Comparison of ENCODE assay signal across 9 cellular contexts in the genomic region with DNA sequence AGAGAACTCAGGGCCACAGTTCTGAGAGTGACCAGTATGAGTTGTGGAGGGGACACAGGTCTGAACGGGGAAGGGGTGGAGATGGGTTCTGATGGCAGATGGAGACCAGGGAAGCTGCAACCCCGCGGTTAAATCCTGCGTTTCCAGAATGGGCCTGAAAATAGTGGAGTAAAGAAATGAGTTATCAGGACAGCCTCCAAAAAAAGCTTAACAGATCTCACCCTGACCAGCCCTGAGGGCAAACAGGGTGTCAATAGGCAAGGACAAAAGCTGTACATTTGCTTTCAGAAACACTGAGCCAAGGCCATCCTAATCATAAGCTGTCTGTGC. TPM values are rescaled to one million over a fixed set of nuclear protein-coding genes. Genes with fewer than 3 reads are reported as not detected.
DNase-seq lines count a peak whose midpoint lies in the region; ATAC-seq and TF ChIP-seq lines count a peak whose summit lies in the region.
"Had no signal": no experiment of that assay in that cellular context is flagged by ENCODE, and none has a peak within 500 bp of the region (broad histone marks: within the 10 kb centered on the region; RNA-seq: fewer than 3 reads in every experiment).

No MANE protein-coding gene starts in this region.

- intact Hi-C loops in tibial artery (cut with DNase I; ENCODE audit: low total_unique reads) = no loop called here

- H3K27me3 Mint-ChIP-seq in activated T-cell treated with anti-CD3 and anti-CD28 coated beads, Interleukin-2, amount 50 U/mL, for 72 hours (ENCODE audit: low read depth) = peaks cover 48% of the 10 kb centered on the region

- H3K27ac Mint-ChIP-seq in activated T-cell treated with anti-CD3 and anti-CD28 coated beads, Interleukin-2, amount 50 U/mL, for 72 hours = no peak overlapping the region

- H3K27ac ChIP-seq in liver (ENCODE audit: low read depth in 1 of 2, low read length in 2 of 2) = no peak overlapping the region
- H3K27ac ChIP-seq in tibial artery = peak overlapping the region; percentile 83 to 88

- H3K4me1 ChIP-seq in adipocyte (ENCODE audit: control insufficient read depth, insufficient read depth, low read length) = peaks cover 4% of the 10 kb centered on the region
- H3K4me1 ChIP-seq in liver (ENCODE audit: control insufficient read depth in 4 of 4, insufficient read depth in 4 of 4, low read length in 3 of 4) = peaks cover 3 to 18% (median 10%) of the 10 kb centered on the region in 4 donors
- peaks cover 0 to 19% (median 5%) of the 10 kb centered on the region in 4 donors for H3K4me1 ChIP-seq in tibial artery

- peak overlapping the region; percentile 84 to 93 for H3K4me3 Mint-ChIP-seq in activated T-cell treated with anti-CD3 and anti-CD28 coated beads, Interleukin-2, amount 50 U/mL, for 72 hours

- peak overlapping the region; percentile 84 for H3K4me3 ChIP-seq in adipocyte (ENCODE audit: low read length)
- H3K4me3 ChIP-seq in liver (ENCODE audit: low read depth in 1 of 3, low read length in 3 of 3) = peak overlapping the region in 2 of 3 donors; percentile 60 to 68
- peak overlapping the region; percentile 63 to 76 for H3K4me3 ChIP-seq in tibial artery

- whole genome bisulfite sequencing in liver = 8% methylated on average over 4 of the region's 4 CpGs

- H3K27me3 ChIP-seq in adipocyte (replicated peaks; ENCODE audit: control insufficient read depth, insufficient read depth, low read length) (peaks cover 46% of the 10 kb centered on the region), liver (ENCODE audit: control insufficient read depth in 4 of 4, insufficient read depth in 4 of 4, low read length in 3 of 4) (peaks cover 0 to 9% (median 5%) of the 10 kb centered on the region in 4 donors), tibial artery (no peaks in the 10 kb centered on the region)

- peaks cover 0 to 3% of the 10 kb centered on the region in 2 donors for H3K36me3 Mint-ChIP-seq in activated T-cell treated with anti-CD3 and anti-CD28 coated beads, Interleukin-2, amount 50 U/mL, for 72 hours (ENCODE audit: insufficient read depth in 2 of 2)

- TF ChIP-seq CTCF in liver (IDR thresholded peaks at IDR 0.05; ENCODE audit: low read depth, low read length, missing input control) (no peak), tibial artery (IDR thresholded peaks at IDR 0.05) (no peak)

- peaks cover 8% of the 10 kb centered on the region for H3K4me1 Mint-ChIP-seq in activated T-cell treated with anti-CD3 and anti-CD28 coated beads, Interleukin-2, amount 50 U/mL, for 72 hours (ENCODE audit: low read depth)

- peaks cover 4% of the 10 kb centered on the region for H3K9me3 ChIP-seq in adipocyte (ENCODE audit: control insufficient read depth, low read length)
- H3K9me3 ChIP-seq in liver (ENCODE audit: control insufficient read depth in 4 of 4, low read length in 3 of 4) = no peaks in the 10 kb centered on the region
- H3K9me3 ChIP-seq in tibial artery = no peaks in the 10 kb centered on the region

- H3K36me3 ChIP-seq in adipocyte (ENCODE audit: control insufficient read depth, insufficient read depth, low read length, severe bottlenecking) = no peaks in the 10 kb centered on the region
- no peaks in the 10 kb centered on the region for H3K36me3 ChIP-seq in liver (ENCODE audit: control insufficient read depth in 4 of 4, insufficient read depth in 3 of 4, low read depth in 1 of 4, low read length in 3 of 4)
- H3K36me3 ChIP-seq in tibial artery = no peaks in the 10 kb centered on the region

- no peak for TF ChIP-seq RAD21 in liver (IDR thresholded peaks at IDR 0.05)

- H3K9ac ChIP-seq in adipocyte (ENCODE audit: low read length) (peak overlapping the region; percentile 60), liver (ENCODE audit: low read depth in 1 of 2, low read length in 2 of 2) (no peak overlapping the region)

- ATAC-seq in activated T-cell treated with anti-CD3 and anti-CD28 coated beads, Interleukin-2, amount 50 U/mL, for 72 hours (replicated peaks in 1 of 2) = peak in 1 of 2 donors; percentile 3

- DNase-seq in activated T-cell treated with anti-CD3 and anti-CD28 coated beads, Interleukin-2, amount 50 U/mL, for 72 hours = no peak
- DNase-seq in activated T-cell treated with anti-CD3 and anti-CD28 coated beads, Interleukin-2, amount 50 U/mL, for 1 hour = no peak
- DNase-seq in adipocyte (ENCODE audit: low read depth) = no peak
- no peak for DNase-seq in tibial artery
- no peak for DNase-seq in HUDEP-2 (lab: John Stamatoyannopoulos, UW; ENCODE audit: unreplicated experiment in 76 of 76)
- DNase-seq in GDM1 (lab: John Stamatoyannopoulos, UW) = no peak
- no peak for DNase-seq in SHP77 (lab: John Stamatoyannopoulos, UW)

- H3K9me3 Mint-ChIP-seq in activated T-cell treated with anti-CD3 and anti-CD28 coated beads, Interleukin-2, amount 50 U/mL, for 72 hours = no peaks in the 10 kb centered on the region

TF ChIP-seq in liver, 16 proteins besides CTCF, POLR2A, EP300 and RAD21:
- TF ChIP-seq, protein P1, sequence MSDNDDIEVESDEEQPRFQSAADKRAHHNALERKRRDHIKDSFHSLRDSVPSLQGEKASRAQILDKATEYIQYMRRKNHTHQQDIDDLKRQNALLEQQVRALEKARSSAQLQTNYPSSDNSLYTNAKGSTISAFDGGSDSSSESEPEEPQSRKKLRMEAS (IDR thresholded peaks at IDR 0.05) = no peak
- TF ChIP-seq YY1 (IDR thresholded peaks at IDR 0.05) (no peak), SP1 (IDR thresholded peaks at IDR 0.05) (no peak), NR2F2 (IDR thresholded peaks at IDR 0.05) (no peak), RXRA (IDR thresholded peaks at IDR 0.05) (no peak), JUND (IDR thresholded peaks at IDR 0.05) (no peak), HNF4A (conservative IDR thresholded peaks at IDR 0.05) (no peak), EGR1 (IDR thresholded peaks at IDR 0.05; ENCODE audit: low read depth in 2 of 2) (no peak), HNF4G (IDR thresholded peaks at IDR 0.05) (no peak)
- TF ChIP-seq, protein P2, sequence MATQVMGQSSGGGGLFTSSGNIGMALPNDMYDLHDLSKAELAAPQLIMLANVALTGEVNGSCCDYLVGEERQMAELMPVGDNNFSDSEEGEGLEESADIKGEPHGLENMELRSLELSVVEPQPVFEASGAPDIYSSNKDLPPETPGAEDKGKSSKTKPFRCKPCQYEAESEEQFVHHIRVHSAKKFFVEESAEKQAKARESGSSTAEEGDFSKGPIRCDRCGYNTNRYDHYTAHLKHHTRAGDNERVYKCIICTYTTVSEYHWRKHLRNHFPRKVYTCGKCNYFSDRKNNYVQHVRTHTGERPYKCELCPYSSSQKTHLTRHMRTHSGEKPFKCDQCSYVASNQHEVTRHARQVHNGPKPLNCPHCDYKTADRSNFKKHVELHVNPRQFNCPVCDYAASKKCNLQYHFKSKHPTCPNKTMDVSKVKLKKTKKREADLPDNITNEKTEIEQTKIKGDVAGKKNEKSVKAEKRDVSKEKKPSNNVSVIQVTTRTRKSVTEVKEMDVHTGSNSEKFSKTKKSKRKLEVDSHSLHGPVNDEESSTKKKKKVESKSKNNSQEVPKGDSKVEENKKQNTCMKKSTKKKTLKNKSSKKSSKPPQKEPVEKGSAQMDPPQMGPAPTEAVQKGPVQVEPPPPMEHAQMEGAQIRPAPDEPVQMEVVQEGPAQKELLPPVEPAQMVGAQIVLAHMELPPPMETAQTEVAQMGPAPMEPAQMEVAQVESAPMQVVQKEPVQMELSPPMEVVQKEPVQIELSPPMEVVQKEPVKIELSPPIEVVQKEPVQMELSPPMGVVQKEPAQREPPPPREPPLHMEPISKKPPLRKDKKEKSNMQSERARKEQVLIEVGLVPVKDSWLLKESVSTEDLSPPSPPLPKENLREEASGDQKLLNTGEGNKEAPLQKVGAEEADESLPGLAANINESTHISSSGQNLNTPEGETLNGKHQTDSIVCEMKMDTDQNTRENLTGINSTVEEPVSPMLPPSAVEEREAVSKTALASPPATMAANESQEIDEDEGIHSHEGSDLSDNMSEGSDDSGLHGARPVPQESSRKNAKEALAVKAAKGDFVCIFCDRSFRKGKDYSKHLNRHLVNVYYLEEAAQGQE (IDR thresholded peaks at IDR 0.05) = no peak
- TF ChIP-seq, protein P3, sequence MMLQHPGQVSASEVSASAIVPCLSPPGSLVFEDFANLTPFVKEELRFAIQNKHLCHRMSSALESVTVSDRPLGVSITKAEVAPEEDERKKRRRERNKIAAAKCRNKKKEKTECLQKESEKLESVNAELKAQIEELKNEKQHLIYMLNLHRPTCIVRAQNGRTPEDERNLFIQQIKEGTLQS (IDR thresholded peaks at IDR 0.05) = no peak

RNA-seq across cellular contexts. Expression of a gene that starts 0.6 kb away (rescaled TPM):
- not detected for total RNA-seq in activated T-cell treated with anti-CD3 and anti-CD28 coated beads, Interleukin-2, amount 50 U/mL, for 72 hours
- 1 to 10 TPM in 1 of 2 donors, under 1 TPM in 1; 0.33 to 1.8 TPM for total RNA-seq in liver
- under 1 TPM; 0.08 to 0.42 TPM for polyA plus RNA-seq in liver

RNA-seq across cellular contexts. Expression of a gene that starts 48.8 kb away (rescaled TPM):
- total RNA-seq in activated T-cell treated with anti-CD3 and anti-CD28 coated beads, Interleukin-2, amount 50 U/mL, for 72 hours = not detected
- total RNA-seq in liver = under 1 TPM in 1 of 2 donors, not detected in 1; 0.14 TPM
- under 1 TPM in 1 of 2 donors, not detected in 1; 0.32 TPM for polyA plus RNA-seq in liver
- total RNA-seq: HT1080 had no signal

Comparison
In these comparisons a context has a peak if more than half of its experiments do, and no peak if none do; other contexts are left out.
1. H3K27ac ChIP-seq: peak in tibial artery (2 of 2); none in liver (0 of 2).
2. Peak in every context shown above with its lines, with median percentiles within 50 percentile points of each other: H3K4me3 ChIP-seq.